ENCODE assay signal across 8 cellular contexts in the genomic region with DNA sequence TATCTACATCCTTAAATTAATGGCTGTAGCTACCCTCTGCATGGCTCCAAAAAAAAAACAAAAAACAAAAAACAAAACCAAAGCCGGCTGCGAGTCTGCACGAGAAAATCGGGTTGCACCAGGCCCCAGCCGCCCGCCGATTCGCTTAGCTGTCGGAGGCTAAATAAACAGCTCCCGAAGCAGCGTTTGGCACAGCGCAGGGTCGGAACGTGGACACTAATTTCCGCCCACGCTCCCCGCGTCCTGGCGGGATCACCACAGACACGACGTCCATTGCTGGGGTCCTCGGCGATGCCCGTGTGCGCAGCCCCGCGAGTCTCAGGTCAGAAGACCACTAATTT. TPM values are rescaled to one million over a fixed set of nuclear protein-coding genes. Genes with fewer than 3 reads are reported as not detected.
DNase-seq lines count a peak whose midpoint lies in the region; ATAC-seq and TF ChIP-seq lines count a peak whose summit lies in the region.

No MANE protein-coding gene starts in this region.

- no peak for TF ChIP-seq CTCF in body of pancreas (IDR thresholded peaks at IDR 0.05)

- H3K9ac ChIP-seq in HUES64 (ENCODE audit: low read depth, low read length): peak overlapping the region; percentile 90

- intact Hi-C loops in body of pancreas (cut with DNase I): no loop called here

- H3K9me3 ChIP-seq in HUES64 (ENCODE audit: insufficient read depth, low read depth, low read length) (no peaks in the 10 kb centered on the region), body of pancreas (no peaks in the 10 kb centered on the region)

- peak overlapping the region; percentile 83 for H3K4me3 ChIP-seq in HUES64 (ENCODE audit: low read length)
- peak overlapping the region; percentile 38 to 47 for H3K4me3 ChIP-seq in body of pancreas

- peaks cover 8% of the 10 kb centered on the region for H3K27me3 ChIP-seq in HUES64 (ENCODE audit: insufficient read depth, low read length)
- no peaks in the 10 kb centered on the region for H3K27me3 ChIP-seq in body of pancreas

- H3K27ac ChIP-seq in HUES64 (ENCODE audit: low read depth, low read length) (peak overlapping the region; percentile 86), body of pancreas (peak overlapping the region; percentile 87 to 99 (median 98))

- DNase-seq in activated CD8-positive, alpha-beta memory T cell treated with anti-CD3 and anti-CD28 coated beads for 4 hours (ENCODE audit: low read depth in 2 of 2): peak; percentile 1 to 7
- no peak for DNase-seq in activated CD8-positive, alpha-beta memory T cell treated with anti-CD3 and anti-CD28 coated beads for 24 hours
- DNase-seq in T follicular helper cell (ENCODE audit: low read depth) (peak; percentile 22), body of pancreas (peak; percentile 71 to 79 (median 76)), iPS-NIHi7 (ENCODE audit: extremely low spot score) (peak; percentile 45)
- DNase-seq in stimulated activated CD4-positive, alpha-beta T cell treated with anti-CD3 and anti-CD28 coated beads, Interleukin-12 subunit alpha, Interleukin-12 subunit beta, amount 100 ng/mL, for 48 hours (ENCODE audit: low read depth in 2 of 3, low spot score in 1 of 3): peak; percentile 41 to 48 (median 47)

- no peaks in the 10 kb centered on the region; the same call in 1 of the 2 replicates for H3K36me3 ChIP-seq in HUES64 (ENCODE audit: insufficient read depth, low read length)
- H3K36me3 ChIP-seq in body of pancreas (replicated peaks in 1 of 2; ENCODE audit: insufficient read depth in 1 of 2, low read depth in 2 of 2): no peaks in the 10 kb centered on the region

- H3K4me1 ChIP-seq in HUES64 (ENCODE audit: insufficient read depth, low read length): peaks cover 20% of the 10 kb centered on the region
- peaks cover 39% of the 10 kb centered on the region for H3K4me1 ChIP-seq in body of pancreas

- ATAC-seq in body of pancreas (peak; percentile 47), GM18519 (IDR thresholded peaks at IDR 0.05; ENCODE audit: low FRiP score, unreplicated experiment) (no peak)

- WGBS in HUES64: under 1% methylated on average over 27 of the region's 27 CpGs
- WGBS in body of pancreas, 2 donors: 0 to 1% methylated on average over 14 to 27 of the region's 27 CpGs

- no peak for TF ChIP-seq POLR2A in body of pancreas (IDR thresholded peaks at IDR 0.05)

RNA-seq across cellular contexts. Expression of gene ERC1, which starts 0.7 kb away (rescaled TPM):
- 9.9 TPM for polyA plus RNA-seq in HUES64 (2013, experiment 1 of 2)
- 11.3 TPM for polyA plus RNA-seq in HUES64 (2013, experiment 2 of 2)
- total RNA-seq in body of pancreas: 10 to 100 TPM; 20.8 to 29.0 TPM

RNA-seq across cellular contexts. Expression of gene RAD52, which starts 40.8 kb away (rescaled TPM):
- polyA plus RNA-seq in HUES64 (2013, experiment 1 of 2): 9.0 TPM
- 12.2 TPM for polyA plus RNA-seq in HUES64 (2013, experiment 2 of 2)
- 10 to 100 TPM; 10.5 to 13.5 TPM for total RNA-seq in body of pancreas
